Comparison of ENCODE assay signal across 8 cellular contexts in the genomic region with DNA sequence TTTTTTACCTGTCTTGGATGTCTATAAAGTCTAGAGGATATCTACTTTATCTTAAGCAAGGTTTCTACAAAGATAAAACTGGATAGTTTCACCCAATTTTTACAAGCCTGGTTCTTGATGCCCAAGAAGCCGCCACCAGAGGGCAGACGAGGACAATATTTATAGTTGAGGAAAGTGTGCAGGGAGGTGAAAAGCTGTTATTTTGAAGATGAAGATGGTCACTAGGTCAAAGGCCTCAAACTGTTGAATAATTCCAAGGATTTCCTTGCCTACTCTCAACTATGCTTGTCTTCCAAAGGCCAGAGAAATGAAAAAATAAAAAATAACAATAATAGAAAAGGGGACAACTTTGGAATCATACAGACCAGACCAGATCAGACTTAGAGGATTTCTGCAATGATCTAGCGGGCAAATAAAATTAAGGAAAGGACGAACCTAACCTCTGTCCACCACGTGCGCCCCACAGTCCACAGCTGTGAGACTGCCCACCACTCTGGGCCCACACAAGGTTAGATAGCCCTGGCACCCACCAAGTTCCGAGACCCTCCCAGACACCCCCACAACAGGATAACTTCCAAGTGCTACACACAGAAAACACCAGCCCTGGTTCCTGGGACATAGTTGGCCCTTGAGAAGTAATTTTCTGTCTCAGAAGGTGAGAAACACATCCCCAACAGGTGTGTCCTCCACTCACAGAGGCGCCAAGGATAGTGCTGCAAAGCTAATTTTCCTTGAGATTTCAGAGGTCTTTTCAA. TPM values are rescaled to one million over a fixed set of nuclear protein-coding genes. Genes with fewer than 3 reads are reported as not detected.
DNase-seq lines count a peak whose midpoint lies in the region; ATAC-seq and TF ChIP-seq lines count a peak whose summit lies in the region.

No MANE protein-coding gene starts in this region.

- H3K27ac ChIP-seq in osteoblast (ENCODE audit: low read depth, low read length): no peak overlapping the region
- H3K27ac ChIP-seq in thoracic aorta: no peak overlapping the region

- ATAC-seq in HG03354 (IDR thresholded peaks at IDR 0.05; ENCODE audit: poor library complexity, severe bottlenecking, unreplicated experiment): peak; percentile 57
- ATAC-seq in thoracic aorta (ENCODE audit: insufficient number of reproducible peaks, low FRiP score, low read depth): peak; percentile 34

- peak; percentile 89 for TF ChIP-seq CTCF in osteoblast (IDR thresholded peaks at IDR 0.05; ENCODE audit: extremely low read depth, low read depth, low read length)
- peak; percentile 70 for TF ChIP-seq CTCF in thoracic aorta (IDR thresholded peaks at IDR 0.05)

- H3K79me2 ChIP-seq in osteoblast (ENCODE audit: insufficient read depth, low read length): no peaks in the 10 kb centered on the region

- H3K4me3 ChIP-seq in osteoblast (ENCODE audit: insufficient read depth, low read length): no peak overlapping the region
- H3K4me3 ChIP-seq in thoracic aorta: no peak overlapping the region

- H3K9me3 ChIP-seq in osteoblast (ENCODE audit: low read depth, low read length) (no peaks in the 10 kb centered on the region), thoracic aorta (no peaks in the 10 kb centered on the region)

- peak; percentile 78 for DNase-seq in NCI-H82 (lab: John Stamatoyannopoulos, UW)
- DNase-seq in NCI-H82 treated with DMSO at 0.1 percent for 48 hours (lab: John Stamatoyannopoulos, UW; ENCODE audit: unreplicated experiment): no peak
- peak; percentile 72 for DNase-seq in OCI-M1 (lab: John Stamatoyannopoulos, UW)
- peak; percentile 74 for DNase-seq in activated T-cell treated with anti-CD3 and anti-CD28 coated beads, Interleukin-2, amount 50 U/mL, for 1 hour
- peak; percentile 79 for DNase-seq in fibroblast of peridontal ligament (ENCODE audit: extremely low read depth)
- no peak for DNase-seq in osteoblast (ENCODE audit: insufficient read length, low spot score, missing footprints)
- DNase-seq in thoracic aorta (ENCODE audit: low spot score): peak; percentile 62

- H4K20me1 ChIP-seq in osteoblast (ENCODE audit: insufficient read depth, low read length): no peaks in the 10 kb centered on the region

- no peaks in the 10 kb centered on the region for H3K36me3 ChIP-seq in osteoblast (ENCODE audit: insufficient read depth, low read length)
- no peaks in the 10 kb centered on the region for H3K36me3 ChIP-seq in thoracic aorta

- H3K4me2 ChIP-seq in osteoblast (ENCODE audit: insufficient read depth, low read length): no peak overlapping the region

- H3K4me1 ChIP-seq in osteoblast (ENCODE audit: insufficient read depth, low read length) (peaks cover 29% of the 10 kb centered on the region), thoracic aorta (ENCODE audit: control insufficient read depth in 1 of 2, low read depth in 2 of 2) (peaks cover 14 to 17% of the 10 kb centered on the region in 2 donors)

- peak overlapping the region; percentile 49 for H2AFZ ChIP-seq in osteoblast (ENCODE audit: low read length)

- H3K27me3 ChIP-seq in osteoblast (ENCODE audit: insufficient read depth, low read length) (no peaks in the 10 kb centered on the region), thoracic aorta (replicated peaks; ENCODE audit: insufficient read depth) (no peaks in the 10 kb centered on the region)

RNA-seq across cellular contexts. Expression of a gene that starts 2.8 kb away (rescaled TPM):
- under 0.01 TPM in 2 replicates for total RNA-seq in osteoblast
- total RNA-seq in thoracic aorta: under 1 TPM; 0.14 to 0.85 TPM

RNA-seq across cellular contexts. Expression of a gene that starts 34.0 kb away (rescaled TPM):
- total RNA-seq in osteoblast: 17.1 and 19.9 TPM in 2 replicates
- 10 to 100 TPM; 65.5 to 80.6 TPM for total RNA-seq in thoracic aorta

Comparison
In these comparisons a context has a peak if more than half of its experiments do, and no peak if none do; other contexts are left out.
1. DNase-seq: peak in NCI-H82 (single experiment), OCI-M1 (single experiment), activated T-cell treated with anti-CD3 and anti-CD28 coated beads, Interleukin-2, amount 50 U/mL, for 1 hour (single experiment), fibroblast of peridontal ligament (single experiment) and thoracic aorta (single experiment); none in NCI-H82 treated with DMSO at 0.1 percent for 48 hours (single experiment) and osteoblast (single experiment).